In genomic region chr5:170483701-170484458, GRCh38 we compare ENCODE assay signal across 1 cellular context.
TF ChIP-seq lines count a peak whose summit lies in the region.

No MANE protein-coding gene starts in this region.

TF ChIP-seq in HEK293, 187 proteins besides CTCF, POLR2A, EP300 and RAD21 (continued from another document and continues in another):
- TF ChIP-seq BCL6B (tag by site-specific recombination; IDR thresholded peaks at IDR 0.05) (no peak), ZNF704 (tag by site-specific recombination; IDR thresholded peaks at IDR 0.05) (no peak), ZFP69B (tag by site-specific recombination; IDR thresholded peaks at IDR 0.05) (no peak), ZSCAN18 (tag by site-specific recombination; IDR thresholded peaks at IDR 0.05) (no peak), ZNF529 (tag by site-specific recombination; IDR thresholded peaks at IDR 0.05; ENCODE audit: insufficient replicate concordance) (no peak), SCRT1 (tag by site-specific recombination; IDR thresholded peaks at IDR 0.05; ENCODE audit: borderline replicate concordance) (no peak), ZNF24 (tag by site-specific recombination; IDR thresholded peaks at IDR 0.05) (no peak), GFI1B (tag by site-specific recombination; IDR thresholded peaks at IDR 0.05) (no peak), ZNF2 (tag by site-specific recombination; IDR thresholded peaks at IDR 0.05) (no peak), ZNF239 (tag by site-specific recombination; IDR thresholded peaks at IDR 0.05) (no peak), GLIS2 (tag by site-specific recombination; IDR thresholded peaks at IDR 0.05) (0 out of 2 replicates have a peak, but pooled peaks have one; percentile 11), ZNF768 (tag by site-specific recombination; IDR thresholded peaks at IDR 0.05) (no peak), ZNF660 (tag by site-specific recombination; IDR thresholded peaks at IDR 0.05) (peak; percentile 23; the same call in 1 of the 2 replicates), ZXDB (tag by site-specific recombination; IDR thresholded peaks at IDR 0.05) (no peak), ZFHX2 (tag by site-specific recombination; conservative IDR thresholded peaks at IDR 0.05) (peak; percentile 93), ZNF175 (tag by site-specific recombination; IDR thresholded peaks at IDR 0.05) (no peak), ZNF837 (tag by site-specific recombination; IDR thresholded peaks at IDR 0.05) (no peak), ZBTB8A (tag by site-specific recombination; IDR thresholded peaks at IDR 0.05) (no peak), BCL11B (tag by site-specific recombination; IDR thresholded peaks at IDR 0.05; ENCODE audit: low read depth) (no peak), PRDM10 (tag by site-specific recombination; IDR thresholded peaks at IDR 0.05) (peak; percentile 61), ZBTB11 (tag by site-specific recombination; conservative IDR thresholded peaks at IDR 0.05; ENCODE audit: low read depth) (no peak), GLIS1 (tag by site-specific recombination; IDR thresholded peaks at IDR 0.05) (peak; percentile 21; the same call in 1 of the 2 replicates), ATF2 (tag by site-specific recombination; IDR thresholded peaks at IDR 0.05; ENCODE audit: low read depth) (no peak), ZNF350 (tag by site-specific recombination; IDR thresholded peaks at IDR 0.05) (no peak), ELK4 (IDR thresholded peaks at IDR 0.05; ENCODE audit: borderline replicate concordance, low read depth, low read length) (no peak), ZNF654 (tag by site-specific recombination; IDR thresholded peaks at IDR 0.05; ENCODE audit: low read depth) (no peak), AEBP2 (tag by site-specific recombination; IDR thresholded peaks at IDR 0.05; ENCODE audit: borderline replicate concordance) (no peak), EGR2 (tag by site-specific recombination; IDR thresholded peaks at IDR 0.05; ENCODE audit: low read depth) (peak; percentile 85), ZNF280C (tag by site-specific recombination; IDR thresholded peaks at IDR 0.05) (no peak), ZNF169 (tag by site-specific recombination; IDR thresholded peaks at IDR 0.05) (no peak), ZNF132 (tag by site-specific recombination; IDR thresholded peaks at IDR 0.05; ENCODE audit: borderline replicate concordance) (no peak), KLF1 (tag by site-specific recombination; IDR thresholded peaks at IDR 0.05) (peak; percentile 67), PRDM1 (tag by site-specific recombination; IDR thresholded peaks at IDR 0.05) (no peak), ZNF501 (tag by site-specific recombination; IDR thresholded peaks at IDR 0.05) (no peak), ZBTB1 (tag by site-specific recombination; IDR thresholded peaks at IDR 0.05) (no peak), ZFP41 (tag by site-specific recombination; IDR thresholded peaks at IDR 0.05; ENCODE audit: borderline replicate concordance) (no peak), HOXD13 (CRISPR knock-in tag; IDR thresholded peaks at IDR 0.05; ENCODE audit: borderline replicate concordance) (no peak), ZEB2 (tag by site-specific recombination; IDR thresholded peaks at IDR 0.05) (no peak), OVOL3 (tag by site-specific recombination; IDR thresholded peaks at IDR 0.05) (no peak), ZNF292 (tag by site-specific recombination; IDR thresholded peaks at IDR 0.05; ENCODE audit: borderline replicate concordance, low read depth) (no peak)
- TF ChIP-seq, protein P1, sequence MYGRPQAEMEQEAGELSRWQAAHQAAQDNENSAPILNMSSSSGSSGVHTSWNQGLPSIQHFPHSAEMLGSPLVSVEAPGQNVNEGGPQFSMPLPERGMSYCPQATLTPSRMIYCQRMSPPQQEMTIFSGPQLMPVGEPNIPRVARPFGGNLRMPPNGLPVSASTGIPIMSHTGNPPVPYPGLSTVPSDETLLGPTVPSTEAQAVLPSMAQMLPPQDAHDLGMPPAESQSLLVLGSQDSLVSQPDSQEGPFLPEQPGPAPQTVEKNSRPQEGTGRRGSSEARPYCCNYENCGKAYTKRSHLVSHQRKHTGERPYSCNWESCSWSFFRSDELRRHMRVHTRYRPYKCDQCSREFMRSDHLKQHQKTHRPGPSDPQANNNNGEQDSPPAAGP (tag by site-specific recombination; IDR thresholded peaks at IDR 0.05), result peak; percentile 65; the same call in 1 of the 2 replicates
- TF ChIP-seq, protein P2, sequence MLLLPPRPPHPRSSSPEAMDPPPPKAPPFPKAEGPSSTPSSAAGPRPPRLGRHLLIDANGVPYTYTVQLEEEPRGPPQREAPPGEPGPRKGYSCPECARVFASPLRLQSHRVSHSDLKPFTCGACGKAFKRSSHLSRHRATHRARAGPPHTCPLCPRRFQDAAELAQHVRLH (tag by site-specific recombination; IDR thresholded peaks at IDR 0.05), result no peak
